ENCODE assay signal across 8 cellular contexts in genomic region chr5:112419050-112419595, GRCh38. TPM values are rescaled to one million over a fixed set of nuclear protein-coding genes. Genes with fewer than 3 reads are reported as not detected.
DNase-seq lines count a peak whose midpoint lies in the region; ATAC-seq, FAIRE-seq and TF ChIP-seq lines count a peak whose summit lies in the region.

Gene EPB41L4A (minus strand): TSS chr5:112419277. CDS start chr5:112419039, 238 bp downstream.

- H3K4me1 ChIP-seq in NT2/D1 (ENCODE audit: insufficient read depth, insufficient read length) = no peaks in the 10 kb centered on the region
- 0 out of 2 replicates have a peak, but pooled peaks cover 5% of the 10 kb centered on the region for H3K4me1 ChIP-seq in HepG2 (ENCODE audit: insufficient read depth, low read length)
- peaks cover 0 to 38% (median 16%) of the 10 kb centered on the region in 4 donors for H3K4me1 ChIP-seq in stomach

- H3K9me3 ChIP-seq in NT2/D1 (ENCODE audit: insufficient read depth, low read length) (no peaks in the 10 kb centered on the region), HepG2 (ENCODE audit: low read length) (no peaks in the 10 kb centered on the region), stomach (no peaks in the 10 kb centered on the region)

- intact Hi-C loops in HepG2 (cut with micrococcal nuclease; ENCODE audit: unreplicated experiment) (no loop called here), stomach (cut with DNase I; ENCODE audit: low total_unique reads) (loop anchor here (10.0 kb wide), 1 partner anchor 214 kb away; no protein-coding TSS in a partner anchor)

- TF ChIP-seq CTCF in AG04449 (IDR thresholded peaks at IDR 0.05; ENCODE audit: insufficient read depth, low read length, missing control alignments) (no peak), HepG2 (CRISPR knock-in tag; IDR thresholded peaks at IDR 0.05) (no peak), stomach (IDR thresholded peaks at IDR 0.05) (no peak)

- CTCF ChIA-PET in AG04449 (lab: Yijun Ruan, JAX) (interaction anchor here (1.2 to 2.1 kb wide), 4 partner anchors 10 to 244 kb away, joined by 3 to 12 read pairs (median 8); no protein-coding TSS in a partner anchor), HepG2 (lab: Yijun Ruan, JAX; ENCODE audit: low intra/inter-chr PET ratio, low total read pairs) (interaction anchor here (1.9 to 2.7 kb wide), 2 partner anchors 209 to 244 kb away, joined by 12 to 13 read pairs; no protein-coding TSS in a partner anchor)

- peak within 1 kb of the TSS; percentile 77 for H3K9ac ChIP-seq in NT2/D1 (ENCODE audit: insufficient read length, low read depth)
- H3K9ac ChIP-seq in HepG2 (ENCODE audit: insufficient read depth, low read depth, low read length) = no peak within 1 kb of the TSS

- H3K4me3 ChIP-seq in AG04449 (ENCODE audit: low read depth, low read length) (peak within 1 kb of the TSS; percentile 54), NT2/D1 (ENCODE audit: insufficient read length, low read depth) (peak within 1 kb of the TSS; percentile 73), HepG2 (replicated peaks in 1 of 3; ENCODE audit: insufficient read depth in 1 of 3, low read depth in 2 of 3, low read length in 3 of 3) (peak within 1 kb of the TSS; percentile 42 to 79 (median 75)), stomach (peak within 1 kb of the TSS; percentile 69 to 86 (median 78))

- no peak for FAIRE-seq in HepG2 (lab: Jason Lieb, UNC)

- peak; percentile 3 for ATAC-seq in GM18868 (IDR thresholded peaks at IDR 0.05; ENCODE audit: unreplicated experiment)
- peak; percentile 7; the same call in 1 of the 3 replicates for ATAC-seq in HepG2
- no peak for ATAC-seq in activated CD4-positive, CD25-positive, alpha-beta regulatory T cell treated with anti-CD3 and anti-CD28 coated beads, Interleukin-2, amount 50 U/mL, for 24 hours

- H3K36me3 ChIP-seq in NT2/D1 (ENCODE audit: insufficient read depth, insufficient read length, low read length) (no peaks in the 10 kb centered on the region), HepG2 (replicated peaks in 1 of 2; ENCODE audit: control insufficient read depth in 1 of 2, insufficient read depth in 2 of 2, low read length in 2 of 2) (no peaks in the 10 kb centered on the region), stomach (no peaks in the 10 kb centered on the region)

- BruUV-seq in HepG2 (replicated peaks; lab: Mats Ljungman, UMichigan) = no TSS peak

- POLR2A ChIA-PET in AG04449 (lab: Yijun Ruan, JAX) = no interaction called here
- POLR2A ChIA-PET in HepG2 (lab: Yijun Ruan, JAX) = no interaction called here

- peak within 1 kb of the TSS; percentile 91 for H3K4me2 ChIP-seq in HepG2 (ENCODE audit: low read depth, low read length)

- no peak for DNase-seq in AG04449 (ENCODE audit: low read depth, low spot score)
- no peak for DNase-seq in NT2/D1 (ENCODE audit: low read depth, low spot score)
- peak; percentile 63 for DNase-seq in dermis blood vessel endothelial cell
- DNase-seq in HepG2 (ENCODE audit: low spot score) = no peak
- DNase-seq in stomach = peak; percentile 29
- no peak for DNase-seq in DMS153 treated with DMSO at 0.1 percent for 48 hours (lab: John Stamatoyannopoulos, UW; ENCODE audit: unreplicated experiment)

- H3K27ac ChIP-seq in HepG2 (ENCODE audit: extremely low read length, insufficient read depth, low read length) (no peak within 1 kb of the TSS), stomach (peak within 1 kb of the TSS; percentile 83 to 96 (median 85))

- 81% methylated on average over 46 of the region's 70 CpGs for WGBS in HepG2 (ENCODE audit: low lambda C conversion rate)
- 0 to 2% (median 1%) methylated on average over 12 to 70 of the region's 70 CpGs for WGBS in stomach, 5 donors

- H2AFZ ChIP-seq in HepG2 (ENCODE audit: low read length) = no peak within 1 kb of the TSS

- TF ChIP-seq EP300 in HepG2 (IDR thresholded peaks at IDR 0.05; ENCODE audit: low read depth in 2 of 2, low read length in 2 of 2) (no peak), HepG2 (CRISPR knock-in tag; IDR thresholded peaks at IDR 0.05; ENCODE audit: borderline replicate concordance) (no peak), stomach (IDR thresholded peaks at IDR 0.05) (no peak)

- peaks cover 49% of the 10 kb centered on the region for H3K27me3 ChIP-seq in NT2/D1 (ENCODE audit: insufficient read depth, insufficient read length)
- H3K27me3 ChIP-seq in HepG2 (ENCODE audit: control insufficient read depth in 1 of 2, insufficient read depth in 2 of 2, low read length in 2 of 2) = peaks cover 4 to 30% of the 10 kb centered on the region in 2 experiments; a peak in 4 of 5 replicates
- H3K27me3 ChIP-seq in stomach = peaks cover 0 to 19% (median 7%) of the 10 kb centered on the region in 3 donors

- TF ChIP-seq POLR2A in HepG2 (IDR thresholded peaks at IDR 0.05; ENCODE audit: insufficient read depth in 1 of 2, low read depth in 2 of 2, low read length in 2 of 2) = no peak
- TF ChIP-seq POLR2A in stomach (IDR thresholded peaks at IDR 0.05) = no peak

- no peak for TF ChIP-seq RAD21 in HepG2 (CRISPR knock-in tag; IDR thresholded peaks at IDR 0.05)

- no peaks in the 10 kb centered on the region for H4K20me1 ChIP-seq in HepG2 (ENCODE audit: insufficient read depth, low read length)

- in situ Hi-C loops in HepG2 (cut with HindIII; ENCODE audit: extremely low pct_ligation_motif_present, low pct_unique_long_range_greater_than_20kb) = loop anchor here (10.0 kb wide), 1 partner anchor 204 kb away; no protein-coding TSS in a partner anchor

- no peaks in the 10 kb centered on the region for H3K79me2 ChIP-seq in HepG2 (ENCODE audit: insufficient read depth, low read length)

TF ChIP-seq in HepG2, 621 proteins besides CTCF, POLR2A, EP300 and RAD21 (continues in another document):
- TF ChIP-seq JUND (CRISPR knock-in tag; IDR thresholded peaks at IDR 0.05) (no peak), FOXK2 (IDR thresholded peaks at IDR 0.05) (no peak), ZNF512 (CRISPR knock-in tag; IDR thresholded peaks at IDR 0.05) (no peak), SRSF1 (optimal IDR thresholded peaks at IDR 0.05; ENCODE audit: low read depth, low read length) (no peak), CCAR2 (optimal IDR thresholded peaks at IDR 0.05; ENCODE audit: low read depth, low read length) (no peak), ZFP90 (CRISPR knock-in tag; IDR thresholded peaks at IDR 0.05; ENCODE audit: borderline replicate concordance) (no peak), FOSL1 (CRISPR knock-in tag; IDR thresholded peaks at IDR 0.05; ENCODE audit: borderline replicate concordance) (no peak), HNF4A (CRISPR knock-in tag; IDR thresholded peaks at IDR 0.05) (no peak), ZNF251 (CRISPR knock-in tag; IDR thresholded peaks at IDR 0.05) (no peak), RXRA (CRISPR knock-in tag; IDR thresholded peaks at IDR 0.05) (no peak), SP4 (CRISPR knock-in tag; IDR thresholded peaks at IDR 0.05) (no peak)

RNA-seq across cellular contexts. Expression of gene EPB41L4A, which starts in this region (rescaled TPM):
- 33.5 and 48.5 TPM in 2 replicates for total RNA-seq in dermis blood vessel endothelial cell
- 0.07 TPM in 1 of 2 replicates, not detected in the other for total RNA-seq in HepG2 (2016; rRNA removed; fragmentation: Illumina TruSeq; extraction: Trizol)
- not detected in 2 replicates for total RNA-seq in HepG2 (2016; cell fraction: cytosol; rRNA removed; fragmentation: Illumina TruSeq; extraction: Trizol; ENCODE audit: low read depth)
- 0.04 and 0.07 TPM in 2 replicates for total RNA-seq in HepG2 (2016; cell fraction: insoluble cytoplasmic fraction; rRNA removed; fragmentation: Illumina TruSeq; extraction: Trizol)
- not detected in 2 replicates for total RNA-seq in HepG2 (2016; cell fraction: membrane; rRNA removed; fragmentation: Illumina TruSeq; extraction: Trizol)
- total RNA-seq in HepG2 (2016; cell fraction: nucleus; rRNA removed; fragmentation: Illumina TruSeq; extraction: Trizol) = 0.06 and 0.09 TPM in 2 replicates
- 0.03 TPM in 1 of 2 replicates, not detected in the other for polyA plus RNA-seq in HepG2 (2011; rRNA removed)
- 0.03 TPM in 1 of 2 replicates, not detected in the other for polyA plus RNA-seq in HepG2 (2011; cell fraction: cytosol; rRNA removed)
- 0.02 TPM in 1 of 2 replicates, not detected in the other for polyA plus RNA-seq in HepG2 (2011; cell fraction: nucleus; rRNA removed)
- 0.20 TPM in 1 of 2 replicates, not detected in the other for polyA plus RNA-seq in HepG2 (2012)
- not detected in 2 replicates for polyA plus RNA-seq in HepG2 (2016; cell fraction: cytosol; fragmentation: Illumina TruSeq; extraction: Trizol; ENCODE audit: low read depth)
- 0.37 TPM in 1 of 2 replicates, not detected in the other for polyA plus RNA-seq in HepG2 (2016; cell fraction: insoluble cytoplasmic fraction; fragmentation: Illumina TruSeq; extraction: Trizol; ENCODE audit: low read depth)
- polyA plus RNA-seq in HepG2 (2016; cell fraction: membrane; fragmentation: Illumina TruSeq; extraction: Trizol; ENCODE audit: low read depth) = not detected in 2 replicates
- polyA plus RNA-seq in HepG2 (2016; cell fraction: nucleus; fragmentation: Illumina TruSeq; extraction: Trizol; ENCODE audit: insufficient read depth, low read depth) = 0.19 and 0.21 TPM in 2 replicates
- polyA minus RNA-seq in HepG2 (2011; rRNA and poly(A)+ RNA removed; ENCODE audit: low replicate concordance) = 10.3 TPM in 1 of 2 replicates, not detected in the other
- polyA minus RNA-seq in HepG2 (2011; cell fraction: cytosol; rRNA and poly(A)+ RNA removed) = not detected in 2 replicates
- polyA minus RNA-seq in HepG2 (2011; cell fraction: nucleus; rRNA and poly(A)+ RNA removed) = 0.12 and 0.52 TPM in 2 replicates
- total RNA-seq in stomach = 10 to 100 TPM in 4 of 5 donors, 1 to 10 TPM in 1; 9.8 to 77.6 (median 19.3) TPM
- 1 to 10 TPM; 4.4 to 7.0 (median 5.5) TPM for polyA plus RNA-seq in stomach

Comparison
In these comparisons a context has a peak if more than half of its experiments do, and no peak if none do; other contexts are left out.
1. RNA of gene EPB41L4A (total RNA-seq): 33.5 to 48.5 TPM in dermis blood vessel endothelial cell and 9.8 to 77.6 TPM in stomach; 0.04 to 0.09 TPM in HepG2; every median in the first group is over 4 times any median in the second.
2. DNase-seq: peak in dermis blood vessel endothelial cell (single experiment) and stomach (single experiment); none in AG04449 (single experiment), NT2/D1 (single experiment), HepG2 (single experiment) and DMS153 treated with DMSO at 0.1 percent for 48 hours (single experiment).
3. ATAC-seq: peak in GM18868 (single experiment) and HepG2 (single experiment); none in activated CD4-positive, CD25-positive, alpha-beta regulatory T cell treated with anti-CD3 and anti-CD28 coated beads, Interleukin-2, amount 50 U/mL, for 24 hours (0 of 2).
4. Peak in every context shown above with its lines, with median percentiles within 50 percentile points of each other: H3K4me3 ChIP-seq.